1 cellular context compared by ENCODE assay signal in genomic region chr3:139353920-139354556, GRCh38.
TF ChIP-seq lines count a peak whose summit lies in the region.

No MANE protein-coding gene starts in this region.

TF ChIP-seq in K562, 482 proteins besides CTCF, POLR2A, EP300 and RAD21 (continued from another document and continues in another):
- no peak for TF ChIP-seq ZMIZ1 (IDR thresholded peaks at IDR 0.05; ENCODE audit: low read depth in 2 of 2, low read length in 2 of 2)
- TF ChIP-seq ID3 (CRISPR knock-in tag; IDR thresholded peaks at IDR 0.05): no peak
- no peak for TF ChIP-seq ID3 (tag; IDR thresholded peaks at IDR 0.05)
- TF ChIP-seq TCF7L2 (IDR thresholded peaks at IDR 0.05; ENCODE audit: low read depth, low read length): no peak
- no peak for TF ChIP-seq FOXP4 (CRISPR knock-in tag; IDR thresholded peaks at IDR 0.05; ENCODE audit: borderline replicate concordance)
- no peak for TF ChIP-seq CBX8 (IDR thresholded peaks at IDR 0.05; ENCODE audit: borderline replicate concordance, extremely low read depth, low read depth, low read length, poor library complexity, severe bottlenecking)
- no peak for TF ChIP-seq ZNF707 (CRISPR knock-in tag; conservative IDR thresholded peaks at IDR 0.05)
- TF ChIP-seq, protein P1, sequence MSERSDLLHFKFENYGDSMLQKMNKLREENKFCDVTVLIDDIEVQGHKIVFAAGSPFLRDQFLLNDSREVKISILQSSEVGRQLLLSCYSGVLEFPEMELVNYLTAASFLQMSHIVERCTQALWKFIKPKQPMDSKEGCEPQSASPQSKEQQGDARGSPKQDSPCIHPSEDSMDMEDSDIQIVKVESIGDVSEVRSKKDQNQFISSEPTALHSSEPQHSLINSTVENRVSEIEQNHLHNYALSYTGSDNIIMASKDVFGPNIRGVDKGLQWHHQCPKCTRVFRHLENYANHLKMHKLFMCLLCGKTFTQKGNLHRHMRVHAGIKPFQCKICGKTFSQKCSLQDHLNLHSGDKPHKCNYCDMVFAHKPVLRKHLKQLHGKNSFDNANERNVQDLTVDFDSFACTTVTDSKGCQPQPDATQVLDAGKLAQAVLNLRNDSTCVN (CRISPR knock-in tag; IDR thresholded peaks at IDR 0.05): no peak
- TF ChIP-seq CXXC5 (CRISPR knock-in tag; IDR thresholded peaks at IDR 0.05): no peak
- TF ChIP-seq ZC3H11A (IDR thresholded peaks at IDR 0.05; ENCODE audit: low read depth, low read length): no peak
- TF ChIP-seq TSHZ1 (CRISPR knock-in tag; IDR thresholded peaks at IDR 0.05): no peak
- TF ChIP-seq ZNF121 (CRISPR knock-in tag; conservative IDR thresholded peaks at IDR 0.05): no peak
- TF ChIP-seq ZNF263 (CRISPR knock-in tag; IDR thresholded peaks at IDR 0.05; ENCODE audit: borderline replicate concordance): no peak
- no peak for TF ChIP-seq ZNF740 (CRISPR knock-in tag; IDR thresholded peaks at IDR 0.05)
- TF ChIP-seq ZNF740 (tag; IDR thresholded peaks at IDR 0.05): no peak
- TF ChIP-seq SMAD1 (IDR thresholded peaks at IDR 0.05; ENCODE audit: low read depth, low read length, partially characterized antibody): no peak
- TF ChIP-seq POLR2H (tag; IDR thresholded peaks at IDR 0.05; ENCODE audit: low read depth): peak; percentile 59; the same call in 1 of the 2 replicates
- TF ChIP-seq SREBF1 (IDR thresholded peaks at IDR 0.05; ENCODE audit: borderline replicate concordance, low read depth, low read length): no peak
- no peak for TF ChIP-seq EGR1 (conservative IDR thresholded peaks at IDR 0.05)
- TF ChIP-seq GATAD2A (IDR thresholded peaks at IDR 0.05): no peak
- TF ChIP-seq SRSF3 (IDR thresholded peaks at IDR 0.05; ENCODE audit: insufficient read depth, low read length): no peak
- TF ChIP-seq ARID4B (CRISPR knock-in tag; IDR thresholded peaks at IDR 0.05): no peak
- peak; percentile 6; the same call in 1 of the 2 replicates for TF ChIP-seq VEZF1 (CRISPR knock-in tag; IDR thresholded peaks at IDR 0.05)
- TF ChIP-seq E2F3 (CRISPR knock-in tag; IDR thresholded peaks at IDR 0.05): no peak
- no peak for TF ChIP-seq ILF3 (IDR thresholded peaks at IDR 0.05; ENCODE audit: borderline replicate concordance)
- peak; percentile 37; the same call in 1 of the 2 replicates for TF ChIP-seq JUND (IDR thresholded peaks at IDR 0.05; ENCODE audit: borderline replicate concordance, low read depth, low read length)
- no peak for TF ChIP-seq JUND (tag; IDR thresholded peaks at IDR 0.05; ENCODE audit: borderline replicate concordance, low read depth, low read length)
- no peak for TF ChIP-seq REST (CRISPR knock-in tag; IDR thresholded peaks at IDR 0.05; ENCODE audit: low read depth)
- no peak for TF ChIP-seq HDAC1 (IDR thresholded peaks at IDR 0.05)
- TF ChIP-seq CREB3L1 (IDR thresholded peaks at IDR 0.05; ENCODE audit: borderline replicate concordance, low read depth): no peak
- TF ChIP-seq BDP1 (IDR thresholded peaks at IDR 0.05; ENCODE audit: insufficient read depth, insufficient read length): no peak
- no peak for TF ChIP-seq ZNF79 (CRISPR knock-in tag; IDR thresholded peaks at IDR 0.05; ENCODE audit: low read depth)
